2 cellular contexts compared by ENCODE assay signal in genomic region chr19:55340144-55340783, GRCh38.
TF ChIP-seq lines count a peak whose summit lies in the region.

No MANE protein-coding gene starts in this region.

TF ChIP-seq in SK-N-SH, 30 proteins besides CTCF, POLR2A, EP300 and RAD21 (continued from another document):
- TF ChIP-seq SIN3A (IDR thresholded peaks at IDR 0.05; ENCODE audit: borderline replicate concordance, low read depth, low read length), result no peak
- TF ChIP-seq GATA2 (CRISPR knock-in tag; IDR thresholded peaks at IDR 0.05), result no peak
- no peak for TF ChIP-seq TAF1 (IDR thresholded peaks at IDR 0.05; ENCODE audit: borderline replicate concordance, low read depth, low read length)
- TF ChIP-seq, protein P1, sequence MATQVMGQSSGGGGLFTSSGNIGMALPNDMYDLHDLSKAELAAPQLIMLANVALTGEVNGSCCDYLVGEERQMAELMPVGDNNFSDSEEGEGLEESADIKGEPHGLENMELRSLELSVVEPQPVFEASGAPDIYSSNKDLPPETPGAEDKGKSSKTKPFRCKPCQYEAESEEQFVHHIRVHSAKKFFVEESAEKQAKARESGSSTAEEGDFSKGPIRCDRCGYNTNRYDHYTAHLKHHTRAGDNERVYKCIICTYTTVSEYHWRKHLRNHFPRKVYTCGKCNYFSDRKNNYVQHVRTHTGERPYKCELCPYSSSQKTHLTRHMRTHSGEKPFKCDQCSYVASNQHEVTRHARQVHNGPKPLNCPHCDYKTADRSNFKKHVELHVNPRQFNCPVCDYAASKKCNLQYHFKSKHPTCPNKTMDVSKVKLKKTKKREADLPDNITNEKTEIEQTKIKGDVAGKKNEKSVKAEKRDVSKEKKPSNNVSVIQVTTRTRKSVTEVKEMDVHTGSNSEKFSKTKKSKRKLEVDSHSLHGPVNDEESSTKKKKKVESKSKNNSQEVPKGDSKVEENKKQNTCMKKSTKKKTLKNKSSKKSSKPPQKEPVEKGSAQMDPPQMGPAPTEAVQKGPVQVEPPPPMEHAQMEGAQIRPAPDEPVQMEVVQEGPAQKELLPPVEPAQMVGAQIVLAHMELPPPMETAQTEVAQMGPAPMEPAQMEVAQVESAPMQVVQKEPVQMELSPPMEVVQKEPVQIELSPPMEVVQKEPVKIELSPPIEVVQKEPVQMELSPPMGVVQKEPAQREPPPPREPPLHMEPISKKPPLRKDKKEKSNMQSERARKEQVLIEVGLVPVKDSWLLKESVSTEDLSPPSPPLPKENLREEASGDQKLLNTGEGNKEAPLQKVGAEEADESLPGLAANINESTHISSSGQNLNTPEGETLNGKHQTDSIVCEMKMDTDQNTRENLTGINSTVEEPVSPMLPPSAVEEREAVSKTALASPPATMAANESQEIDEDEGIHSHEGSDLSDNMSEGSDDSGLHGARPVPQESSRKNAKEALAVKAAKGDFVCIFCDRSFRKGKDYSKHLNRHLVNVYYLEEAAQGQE (IDR thresholded peaks at IDR 0.05; ENCODE audit: low read depth, low read length), result no peak
- no peak for TF ChIP-seq YY1 (IDR thresholded peaks at IDR 0.05; ENCODE audit: low read depth)
- TF ChIP-seq RXRA (IDR thresholded peaks at IDR 0.05; ENCODE audit: borderline replicate concordance, low read depth), result no peak
- TF ChIP-seq MEF2A (IDR thresholded peaks at IDR 0.05; ENCODE audit: borderline replicate concordance, low read depth), result no peak
- TF ChIP-seq, protein P2, sequence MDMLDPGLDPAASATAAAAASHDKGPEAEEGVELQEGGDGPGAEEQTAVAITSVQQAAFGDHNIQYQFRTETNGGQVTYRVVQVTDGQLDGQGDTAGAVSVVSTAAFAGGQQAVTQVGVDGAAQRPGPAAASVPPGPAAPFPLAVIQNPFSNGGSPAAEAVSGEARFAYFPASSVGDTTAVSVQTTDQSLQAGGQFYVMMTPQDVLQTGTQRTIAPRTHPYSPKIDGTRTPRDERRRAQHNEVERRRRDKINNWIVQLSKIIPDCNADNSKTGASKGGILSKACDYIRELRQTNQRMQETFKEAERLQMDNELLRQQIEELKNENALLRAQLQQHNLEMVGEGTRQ (IDR thresholded peaks at IDR 0.05; ENCODE audit: borderline replicate concordance, low read depth, low read length), result no peak
- no peak for TF ChIP-seq MAX (IDR thresholded peaks at IDR 0.05; ENCODE audit: low read depth)
- no peak for TF ChIP-seq TEAD4 (IDR thresholded peaks at IDR 0.05; ENCODE audit: borderline replicate concordance, insufficient read depth)
- TF ChIP-seq ELF1 (IDR thresholded peaks at IDR 0.05), result no peak
- TF ChIP-seq JUND (IDR thresholded peaks at IDR 0.05), result no peak
- TF ChIP-seq, protein P3, sequence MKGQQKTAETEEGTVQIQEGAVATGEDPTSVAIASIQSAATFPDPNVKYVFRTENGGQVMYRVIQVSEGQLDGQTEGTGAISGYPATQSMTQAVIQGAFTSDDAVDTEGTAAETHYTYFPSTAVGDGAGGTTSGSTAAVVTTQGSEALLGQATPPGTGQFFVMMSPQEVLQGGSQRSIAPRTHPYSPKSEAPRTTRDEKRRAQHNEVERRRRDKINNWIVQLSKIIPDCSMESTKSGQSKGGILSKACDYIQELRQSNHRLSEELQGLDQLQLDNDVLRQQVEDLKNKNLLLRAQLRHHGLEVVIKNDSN (IDR thresholded peaks at IDR 0.05; ENCODE audit: borderline replicate concordance, low read depth), result no peak

TF ChIP-seq in SK-N-SH treated with all-trans-retinoic acid at 6 μM for 48 hours, 23 proteins besides CTCF, POLR2A, EP300 and RAD21 (continued from another document):
- TF ChIP-seq ISL1 (CRISPR knock-in tag; IDR thresholded peaks at IDR 0.05) (no peak), ZFP30 (CRISPR knock-in tag; IDR thresholded peaks at IDR 0.05) (no peak), POU6F1 (CRISPR knock-in tag; IDR thresholded peaks at IDR 0.05; ENCODE audit: borderline replicate concordance, low read depth) (no peak), CSDC2 (CRISPR knock-in tag; IDR thresholded peaks at IDR 0.05) (no peak), CSRNP3 (CRISPR knock-in tag; IDR thresholded peaks at IDR 0.05) (no peak), TCF4 (CRISPR knock-in tag; IDR thresholded peaks at IDR 0.05; ENCODE audit: borderline replicate concordance) (no peak)
TF ChIP-seq in SK-N-SH treated with all-trans-retinoic acid at 6 μM for 48 hours: peak in this region for 0.
